In genomic region chr13:110711778-110712070, GRCh38 we compare ENCODE assay signal across 8 cellular contexts. TPM values are rescaled to one million over a fixed set of nuclear protein-coding genes. Genes with fewer than 3 reads are reported as not detected.
DNase-seq lines count a peak whose midpoint lies in the region; ATAC-seq, FAIRE-seq and TF ChIP-seq lines count a peak whose summit lies in the region.

No MANE protein-coding gene starts in this region.

- no peak overlapping the region for H2BK12ac ChIP-seq in mesenchymal stem cell (ENCODE audit: low read length in 2 of 2)

- no peak overlapping the region for H4K91ac ChIP-seq in mesenchymal stem cell (ENCODE audit: low read length)

- H2AK5ac ChIP-seq in mesenchymal stem cell (ENCODE audit: low read length, severe bottlenecking) = peak overlapping the region; percentile 67

- peak overlapping the region in 1 of 2 experiments; percentile 94 for H3K18ac ChIP-seq in mesenchymal stem cell (ENCODE audit: low read depth in 1 of 2, low read length in 2 of 2)

- H2BK15ac ChIP-seq in mesenchymal stem cell (ENCODE audit: low read depth, poor library complexity, severe bottlenecking) = no peak overlapping the region

- H3K27ac ChIP-seq in mesenchymal stem cell (ENCODE audit: low read length, poor library complexity, severe bottlenecking) = peak overlapping the region; percentile 97

- peak overlapping the region; percentile 94 for H2BK5ac ChIP-seq in mesenchymal stem cell (ENCODE audit: low read depth, low read length, poor library complexity, severe bottlenecking)

- FAIRE-seq in bronchial epithelial cell (lab: Jason Lieb, UNC) = no peak

- peak overlapping the region; percentile 100 for H3K9ac ChIP-seq in mesenchymal stem cell (ENCODE audit: low read length)

- peak overlapping the region; percentile 12 to 78 for H3K4ac ChIP-seq in mesenchymal stem cell (ENCODE audit: low read depth in 1 of 2, low read length in 2 of 2)

- H3K27me3 ChIP-seq in bronchial epithelial cell (ENCODE audit: control insufficient read depth, insufficient read depth, low read length) (no peaks in the 10 kb centered on the region), mesenchymal stem cell (ENCODE audit: control insufficient read depth in 1 of 2, insufficient read depth in 1 of 2, low read length in 2 of 2) (no peaks in the 10 kb centered on the region)

- no peaks in the 10 kb centered on the region for H3K9me3 ChIP-seq in mesenchymal stem cell (ENCODE audit: control insufficient read depth, low read length)

- no peak overlapping the region for H2BK120ac ChIP-seq in mesenchymal stem cell (ENCODE audit: low read depth, low read length)

- H2AFZ ChIP-seq in mesenchymal stem cell (ENCODE audit: low read depth, low read length) = no peak overlapping the region

- H3K4me3 ChIP-seq in bronchial epithelial cell (ENCODE audit: low read depth, low read length) (peak overlapping the region; percentile 80), mesenchymal stem cell (ENCODE audit: insufficient read depth in 1 of 2, low read depth in 1 of 2, low read length in 2 of 2) (peak overlapping the region; percentile 56 to 89)

- 2% methylated on average over 6 of the region's 6 CpGs for WGBS in mesenchymal stem cell

- DNase-seq in COLO668 (lab: John Stamatoyannopoulos, UW; ENCODE audit: unreplicated experiment) = peak; percentile 52
- DNase-seq in M059J (ENCODE audit: low read depth) = peak; percentile 31
- DNase-seq in bronchial epithelial cell (ENCODE audit: low read depth) = peak; percentile 23
- DNase-seq in mesenchymal stem cell = peak; percentile 45
- no peak for DNase-seq in activated CD4-positive, CD25-positive, alpha-beta regulatory T cell treated with anti-CD3 and anti-CD28 coated beads, Interleukin-2, amount 50 U/mL, for 72 hours

- H3K36me3 ChIP-seq in bronchial epithelial cell (ENCODE audit: control insufficient read depth, insufficient read depth, low read length) (no peaks in the 10 kb centered on the region), mesenchymal stem cell (ENCODE audit: control insufficient read depth in 1 of 2, insufficient read depth in 2 of 2, low read depth in 1 of 2, low read length in 2 of 2) (no peaks in the 10 kb centered on the region)

- no peaks in the 10 kb centered on the region for H3K79me1 ChIP-seq in mesenchymal stem cell (replicated peaks; ENCODE audit: low read length, poor library complexity, severe bottlenecking)

- no peak overlapping the region for H3K23ac ChIP-seq in mesenchymal stem cell (ENCODE audit: low read length in 2 of 2)

- no peak overlapping the region for H4K8ac ChIP-seq in mesenchymal stem cell (ENCODE audit: low read length)

- H3K4me1 ChIP-seq in mesenchymal stem cell (ENCODE audit: control insufficient read depth, insufficient read depth, low read depth, low read length) = peaks cover 5% of the 10 kb centered on the region

- ATAC-seq in GM19455 (IDR thresholded peaks at IDR 0.05; ENCODE audit: unreplicated experiment) = no peak
- no peak for ATAC-seq in GM21529 (IDR thresholded peaks at IDR 0.05; ENCODE audit: unreplicated experiment)
- ATAC-seq in GM18870 (IDR thresholded peaks at IDR 0.05; ENCODE audit: unreplicated experiment) = no peak

- H3K4me2 ChIP-seq in mesenchymal stem cell (ENCODE audit: low read length, poor library complexity, severe bottlenecking) = peak overlapping the region; percentile 88

- H3K14ac ChIP-seq in mesenchymal stem cell (ENCODE audit: low read length in 2 of 2) = no peak overlapping the region

- TF ChIP-seq CTCF in bronchial epithelial cell (IDR thresholded peaks at IDR 0.05; ENCODE audit: insufficient read depth, low read length, severe bottlenecking) = no peak

RNA-seq across cellular contexts. Expression of gene ING1, which starts 1.8 kb away (rescaled TPM):
- 5.8 and 12.4 TPM in 2 replicates for total RNA-seq in M059J (2014; rRNA removed; shearing (Covaris generic))
- 13.4 and 19.1 TPM in 2 replicates for total RNA-seq in bronchial epithelial cell
- polyA plus RNA-seq in mesenchymal stem cell (2013, experiment 1 of 2) = 12.8 TPM
- 12.5 TPM for polyA plus RNA-seq in mesenchymal stem cell (2013, experiment 2 of 2)

RNA-seq across cellular contexts. Expression of gene CARS2, which starts 5.8 kb away (rescaled TPM):
- total RNA-seq in M059J (2014; rRNA removed; shearing (Covaris generic)) = 25.3 and 28.5 TPM in 2 replicates
- 108 and 152 TPM in 2 replicates for total RNA-seq in bronchial epithelial cell
- 49.5 TPM for polyA plus RNA-seq in mesenchymal stem cell (2013, experiment 1 of 2)
- polyA plus RNA-seq in mesenchymal stem cell (2013, experiment 2 of 2) = 46.4 TPM
